ENCODE assay signal across 16 cellular contexts in the genomic region with DNA sequence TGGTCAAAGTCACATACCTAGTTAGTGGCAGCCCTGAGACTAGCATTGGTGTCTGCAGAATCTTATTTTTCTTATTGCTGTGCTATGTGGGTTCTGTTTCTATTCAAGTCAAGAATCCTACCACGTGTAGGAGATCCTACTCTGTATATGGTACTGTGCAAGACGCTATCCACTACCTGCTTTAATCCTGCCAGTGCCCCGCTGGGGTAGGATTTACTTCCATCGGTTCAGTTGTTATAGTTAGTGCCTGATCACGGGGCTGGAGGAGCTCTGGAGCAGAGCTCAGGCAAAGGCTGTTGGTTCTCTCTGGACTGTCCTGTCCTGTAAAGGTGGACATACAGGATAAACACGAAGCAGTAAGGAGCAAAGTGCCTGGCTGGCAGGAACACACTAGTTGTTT.
A peak's percentile ranks its signal among the peaks of the same experiment; 100 is the strongest.
DNase-seq lines count a peak whose midpoint lies in the region; ATAC-seq and TF ChIP-seq lines count a peak whose summit lies in the region.
"Had no signal": no experiment of that assay in that cellular context is flagged by ENCODE, and none has a peak within 500 bp of the region (broad histone marks: within the 10 kb centered on the region; RNA-seq: fewer than 3 reads in every experiment).

No MANE protein-coding gene starts in this region.

- DNase-seq in RWPE2 (ENCODE audit: low spot score) (no peak), superior temporal gyrus (ENCODE audit: extremely low spot score) (peak; percentile 59), Karpas-422 (no peak), cardiac septum (ENCODE audit: low spot score) (no peak), KBM-7 (no peak)
- DNase-seq: 8988T; CD8-positive, alpha-beta T cell; COR-L47; DMS 273 treated with DMSO at 0.1 percent for 48 hours; DMS53; DND-41; EL; H9 had no signal

- peak overlapping the region in 1 of 5 experiments; percentile 5 for H3K4me3 Mint-ChIP-seq in brain
- H3K4me3 Mint-ChIP-seq: CD8-positive, alpha-beta T cell; H9 had no signal

- no peaks in the 10 kb centered on the region for H4K20me1 ChIP-seq in Karpas-422 (ENCODE audit: insufficient read depth, low read depth, low read length)
- H4K20me1 ChIP-seq: BLaER1 treated with 17β-estradiol and CSF1 and Interleukin-3, amounts not matched to agents 10 nM and 100 nM had no signal

- H3K4me3 ChIP-seq in RWPE2 (ENCODE audit: severe bottlenecking): no peak overlapping the region
- H3K4me3 ChIP-seq in Karpas-422 (ENCODE audit: low read length): no peak overlapping the region
- H3K4me3 ChIP-seq: BLaER1 treated with 17β-estradiol and CSF1 and Interleukin-3, amounts not matched to agents 10 nM and 100 nM had no signal

- H3K27me3 Mint-ChIP-seq in brain: no peaks in the 10 kb centered on the region

- peaks cover 3 to 29% (median 19%) of the 10 kb centered on the region in 5 experiments for H3K9me3 Mint-ChIP-seq in brain
- H3K9me3 Mint-ChIP-seq: CD8-positive, alpha-beta T cell; H9 had no signal

- ATAC-seq in RWPE2 (ENCODE audit: low read depth): peak; percentile 21; the same call in 1 of the 3 replicates
- ATAC-seq: CD8-positive, alpha-beta T cell had no signal

- H3K4me2 ChIP-seq in Karpas-422 (ENCODE audit: low read depth, low read length, poor library complexity, severe bottlenecking): no peak overlapping the region
- H3K4me2 ChIP-seq: BLaER1 treated with 17β-estradiol and CSF1 and Interleukin-3, amounts not matched to agents 10 nM and 100 nM had no signal

- H3K9me3 ChIP-seq in RWPE2 (ENCODE audit: severe bottlenecking) (no peaks in the 10 kb centered on the region), Karpas-422 (ENCODE audit: low read length) (no peaks in the 10 kb centered on the region)

- no peaks in the 10 kb centered on the region for H3K9me2 ChIP-seq in Karpas-422 (replicated peaks; ENCODE audit: insufficient read depth, low read length)

- H3K4me1 ChIP-seq in RWPE2 (ENCODE audit: insufficient read depth, poor library complexity, severe bottlenecking) (no peaks in the 10 kb centered on the region), Karpas-422 (ENCODE audit: low read length) (no peaks in the 10 kb centered on the region)
- H3K4me1 ChIP-seq: BLaER1 treated with 17β-estradiol and CSF1 and Interleukin-3, amounts not matched to agents 10 nM and 100 nM had no signal

- H3K36me3 ChIP-seq in RWPE2 (ENCODE audit: low read depth) (no peaks in the 10 kb centered on the region), Karpas-422 (ENCODE audit: insufficient read depth, low read length) (no peaks in the 10 kb centered on the region)
- H3K36me3 ChIP-seq: BLaER1 treated with 17β-estradiol and CSF1 and Interleukin-3, amounts not matched to agents 10 nM and 100 nM had no signal

- intact Hi-C loops in cardiac septum (cut with DNase I): no loop called here

- peak overlapping the region; percentile 5 to 35 (median 32) for H3K27ac Mint-ChIP-seq in brain
- H3K27ac Mint-ChIP-seq: CD8-positive, alpha-beta T cell; H9 had no signal

- H3K27me3 ChIP-seq in RWPE2 (ENCODE audit: insufficient read depth, poor library complexity, severe bottlenecking): peaks cover 10% of the 10 kb centered on the region
- no peaks in the 10 kb centered on the region for H3K27me3 ChIP-seq in layer of hippocampus (ENCODE audit: control insufficient read depth, insufficient read depth, low read length)
- no peaks in the 10 kb centered on the region for H3K27me3 ChIP-seq in Karpas-422 (ENCODE audit: low read length)
- H3K27me3 ChIP-seq: BLaER1 treated with 17β-estradiol and CSF1 and Interleukin-3, amounts not matched to agents 10 nM and 100 nM had no signal

- peaks cover 31% of the 10 kb centered on the region for H3K36me3 Mint-ChIP-seq in brain
- H3K36me3 Mint-ChIP-seq: CD8-positive, alpha-beta T cell had no signal

- H3K9ac ChIP-seq in Karpas-422 (ENCODE audit: low read length): no peak overlapping the region
- H3K9ac ChIP-seq: BLaER1 treated with 17β-estradiol and CSF1 and Interleukin-3, amounts not matched to agents 10 nM and 100 nM had no signal

- TF ChIP-seq CTCF in RWPE2 (IDR thresholded peaks at IDR 0.05; ENCODE audit: poor library complexity, severe bottlenecking): no peak
- TF ChIP-seq CTCF in brain (conservative IDR thresholded peaks at IDR 0.05): no peak

- in situ Hi-C loops in KBM-7 (cut with MboI; ENCODE audit: low pct_unique_long_range_greater_than_20kb, low sequenced_read_pairs): no loop called here

- no peaks in the 10 kb centered on the region for H3K79me2 ChIP-seq in Karpas-422 (ENCODE audit: low read length)

- no peak overlapping the region for H2AFZ ChIP-seq in Karpas-422 (ENCODE audit: low read length)

- no peak overlapping the region for H3K27ac ChIP-seq in RWPE2 (ENCODE audit: poor library complexity, severe bottlenecking)
- peak overlapping the region; percentile 77 for H3K27ac ChIP-seq in layer of hippocampus (ENCODE audit: low read depth, low read length)
- no peak overlapping the region for H3K27ac ChIP-seq in Karpas-422 (ENCODE audit: low read length)
- H3K27ac ChIP-seq: BLaER1 treated with 17β-estradiol and CSF1 and Interleukin-3, amounts not matched to agents 10 nM and 100 nM had no signal

- peaks cover 56% of the 10 kb centered on the region for H3K4me1 Mint-ChIP-seq in brain
